In the genomic region with DNA sequence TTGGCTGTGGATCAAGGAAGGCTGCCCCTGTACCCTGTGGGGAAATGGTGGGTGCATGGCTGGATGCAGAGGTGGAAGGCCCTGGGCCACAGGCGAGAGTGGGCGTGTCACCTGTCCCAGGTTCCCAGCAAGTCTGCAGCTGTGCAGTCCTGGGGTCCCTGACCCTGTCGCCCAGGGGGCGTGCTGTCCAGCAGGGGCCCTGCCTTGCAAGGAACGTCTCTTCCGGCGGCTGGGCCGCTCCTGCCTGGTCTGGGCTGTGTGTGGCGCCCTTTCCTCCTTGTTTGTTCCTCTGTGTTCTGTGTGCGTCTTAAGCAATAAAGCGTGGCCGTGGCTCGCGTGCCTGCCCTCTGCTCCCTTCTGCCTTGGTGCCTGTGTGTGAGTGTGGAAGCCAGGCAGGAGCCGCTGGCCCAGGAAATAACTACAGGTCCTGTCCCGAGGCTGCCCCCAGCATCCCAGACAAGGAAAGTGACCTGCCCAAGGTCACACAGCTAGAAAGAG, we compare ENCODE assay signal across 3 cellular contexts.
TF ChIP-seq lines count a peak whose summit lies in the region.

No MANE protein-coding gene starts in this region.

TF ChIP-seq in A549, 52 proteins besides CTCF, POLR2A, EP300 and RAD21:
- TF ChIP-seq ZFP36 (IDR thresholded peaks at IDR 0.05; ENCODE audit: borderline replicate concordance, partially characterized antibody), result no peak
- TF ChIP-seq, protein P1, sequence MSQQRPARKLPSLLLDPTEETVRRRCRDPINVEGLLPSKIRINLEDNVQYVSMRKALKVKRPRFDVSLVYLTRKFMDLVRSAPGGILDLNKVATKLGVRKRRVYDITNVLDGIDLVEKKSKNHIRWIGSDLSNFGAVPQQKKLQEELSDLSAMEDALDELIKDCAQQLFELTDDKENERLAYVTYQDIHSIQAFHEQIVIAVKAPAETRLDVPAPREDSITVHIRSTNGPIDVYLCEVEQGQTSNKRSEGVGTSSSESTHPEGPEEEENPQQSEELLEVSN (IDR thresholded peaks at IDR 0.05; ENCODE audit: borderline replicate concordance, low read depth), result no peak
- no peak for TF ChIP-seq MYC (IDR thresholded peaks at IDR 0.05; ENCODE audit: borderline replicate concordance, low read length)
- TF ChIP-seq CBX8 (IDR thresholded peaks at IDR 0.05), result no peak
- TF ChIP-seq, protein P2, sequence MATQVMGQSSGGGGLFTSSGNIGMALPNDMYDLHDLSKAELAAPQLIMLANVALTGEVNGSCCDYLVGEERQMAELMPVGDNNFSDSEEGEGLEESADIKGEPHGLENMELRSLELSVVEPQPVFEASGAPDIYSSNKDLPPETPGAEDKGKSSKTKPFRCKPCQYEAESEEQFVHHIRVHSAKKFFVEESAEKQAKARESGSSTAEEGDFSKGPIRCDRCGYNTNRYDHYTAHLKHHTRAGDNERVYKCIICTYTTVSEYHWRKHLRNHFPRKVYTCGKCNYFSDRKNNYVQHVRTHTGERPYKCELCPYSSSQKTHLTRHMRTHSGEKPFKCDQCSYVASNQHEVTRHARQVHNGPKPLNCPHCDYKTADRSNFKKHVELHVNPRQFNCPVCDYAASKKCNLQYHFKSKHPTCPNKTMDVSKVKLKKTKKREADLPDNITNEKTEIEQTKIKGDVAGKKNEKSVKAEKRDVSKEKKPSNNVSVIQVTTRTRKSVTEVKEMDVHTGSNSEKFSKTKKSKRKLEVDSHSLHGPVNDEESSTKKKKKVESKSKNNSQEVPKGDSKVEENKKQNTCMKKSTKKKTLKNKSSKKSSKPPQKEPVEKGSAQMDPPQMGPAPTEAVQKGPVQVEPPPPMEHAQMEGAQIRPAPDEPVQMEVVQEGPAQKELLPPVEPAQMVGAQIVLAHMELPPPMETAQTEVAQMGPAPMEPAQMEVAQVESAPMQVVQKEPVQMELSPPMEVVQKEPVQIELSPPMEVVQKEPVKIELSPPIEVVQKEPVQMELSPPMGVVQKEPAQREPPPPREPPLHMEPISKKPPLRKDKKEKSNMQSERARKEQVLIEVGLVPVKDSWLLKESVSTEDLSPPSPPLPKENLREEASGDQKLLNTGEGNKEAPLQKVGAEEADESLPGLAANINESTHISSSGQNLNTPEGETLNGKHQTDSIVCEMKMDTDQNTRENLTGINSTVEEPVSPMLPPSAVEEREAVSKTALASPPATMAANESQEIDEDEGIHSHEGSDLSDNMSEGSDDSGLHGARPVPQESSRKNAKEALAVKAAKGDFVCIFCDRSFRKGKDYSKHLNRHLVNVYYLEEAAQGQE (IDR thresholded peaks at IDR 0.05), result no peak
- TF ChIP-seq, protein P3, sequence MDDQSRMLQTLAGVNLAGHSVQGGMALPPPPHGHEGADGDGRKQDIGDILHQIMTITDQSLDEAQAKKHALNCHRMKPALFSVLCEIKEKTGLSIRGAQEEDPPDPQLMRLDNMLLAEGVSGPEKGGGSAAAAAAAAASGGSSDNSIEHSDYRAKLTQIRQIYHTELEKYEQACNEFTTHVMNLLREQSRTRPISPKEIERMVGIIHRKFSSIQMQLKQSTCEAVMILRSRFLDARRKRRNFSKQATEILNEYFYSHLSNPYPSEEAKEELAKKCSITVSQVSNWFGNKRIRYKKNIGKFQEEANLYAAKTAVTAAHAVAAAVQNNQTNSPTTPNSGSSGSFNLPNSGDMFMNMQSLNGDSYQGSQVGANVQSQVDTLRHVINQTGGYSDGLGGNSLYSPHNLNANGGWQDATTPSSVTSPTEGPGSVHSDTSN (IDR thresholded peaks at IDR 0.05), result 0 out of 2 replicates have a peak, but pooled peaks have one; percentile 49
- TF ChIP-seq NR3C1 (IDR thresholded peaks at IDR 0.05), result no peak
- TF ChIP-seq EHMT2 (IDR thresholded peaks at IDR 0.05; ENCODE audit: low read depth), result no peak
- TF ChIP-seq JUN (IDR thresholded peaks at IDR 0.05), result peak in 1 of 2 experiments; percentile 25; a peak in 1 of 5 replicates

TF ChIP-seq in HCT116, 20 proteins besides CTCF, POLR2A, EP300 and RAD21:
- TF ChIP-seq JUND (IDR thresholded peaks at IDR 0.05) (no peak), ELF1 (IDR thresholded peaks at IDR 0.05; ENCODE audit: borderline replicate concordance, low read depth) (no peak)

TF ChIP-seq in WTC11, 78 proteins besides CTCF, POLR2A, EP300 and RAD21:
- TF ChIP-seq, protein P4, sequence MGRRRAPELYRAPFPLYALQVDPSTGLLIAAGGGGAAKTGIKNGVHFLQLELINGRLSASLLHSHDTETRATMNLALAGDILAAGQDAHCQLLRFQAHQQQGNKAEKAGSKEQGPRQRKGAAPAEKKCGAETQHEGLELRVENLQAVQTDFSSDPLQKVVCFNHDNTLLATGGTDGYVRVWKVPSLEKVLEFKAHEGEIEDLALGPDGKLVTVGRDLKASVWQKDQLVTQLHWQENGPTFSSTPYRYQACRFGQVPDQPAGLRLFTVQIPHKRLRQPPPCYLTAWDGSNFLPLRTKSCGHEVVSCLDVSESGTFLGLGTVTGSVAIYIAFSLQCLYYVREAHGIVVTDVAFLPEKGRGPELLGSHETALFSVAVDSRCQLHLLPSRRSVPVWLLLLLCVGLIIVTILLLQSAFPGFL (CRISPR knock-in tag; IDR thresholded peaks at IDR 0.05; ENCODE audit: borderline replicate concordance), result no peak
- TF ChIP-seq HMGA2 (CRISPR knock-in tag; IDR thresholded peaks at IDR 0.05) (no peak), PRRX2 (CRISPR knock-in tag; IDR thresholded peaks at IDR 0.05) (0 out of 2 replicates have a peak, but pooled peaks have one; percentile 70), FOXP1 (CRISPR knock-in tag; IDR thresholded peaks at IDR 0.05; ENCODE audit: borderline replicate concordance) (no peak), ZNF138 (CRISPR knock-in tag; conservative IDR thresholded peaks at IDR 0.05) (no peak), ZNF121 (CRISPR knock-in tag; IDR thresholded peaks at IDR 0.05) (no peak), ATF1 (CRISPR knock-in tag; IDR thresholded peaks at IDR 0.05) (no peak), RELA (CRISPR knock-in tag; IDR thresholded peaks at IDR 0.05; ENCODE audit: borderline replicate concordance) (no peak), ZNF423 (CRISPR knock-in tag; IDR thresholded peaks at IDR 0.05) (peak; percentile 8; the same call in 1 of the 2 replicates), OVOL2 (CRISPR knock-in tag; IDR thresholded peaks at IDR 0.05; ENCODE audit: borderline replicate concordance) (no peak), ZNF671 (CRISPR knock-in tag; IDR thresholded peaks at IDR 0.05) (no peak), ZNF416 (CRISPR knock-in tag; IDR thresholded peaks at IDR 0.05) (0 out of 2 replicates have a peak, but pooled peaks have one; percentile 52), ZNF219 (CRISPR knock-in tag; IDR thresholded peaks at IDR 0.05; ENCODE audit: borderline replicate concordance) (no peak), ZNF317 (CRISPR knock-in tag; IDR thresholded peaks at IDR 0.05; ENCODE audit: borderline replicate concordance, low read depth) (no peak), TCF7 (CRISPR knock-in tag; IDR thresholded peaks at IDR 0.05; ENCODE audit: low read depth) (no peak), FOXK1 (CRISPR knock-in tag; IDR thresholded peaks at IDR 0.05) (0 out of 2 replicates have a peak, but pooled peaks have one; percentile 12)
- TF ChIP-seq, protein P5, sequence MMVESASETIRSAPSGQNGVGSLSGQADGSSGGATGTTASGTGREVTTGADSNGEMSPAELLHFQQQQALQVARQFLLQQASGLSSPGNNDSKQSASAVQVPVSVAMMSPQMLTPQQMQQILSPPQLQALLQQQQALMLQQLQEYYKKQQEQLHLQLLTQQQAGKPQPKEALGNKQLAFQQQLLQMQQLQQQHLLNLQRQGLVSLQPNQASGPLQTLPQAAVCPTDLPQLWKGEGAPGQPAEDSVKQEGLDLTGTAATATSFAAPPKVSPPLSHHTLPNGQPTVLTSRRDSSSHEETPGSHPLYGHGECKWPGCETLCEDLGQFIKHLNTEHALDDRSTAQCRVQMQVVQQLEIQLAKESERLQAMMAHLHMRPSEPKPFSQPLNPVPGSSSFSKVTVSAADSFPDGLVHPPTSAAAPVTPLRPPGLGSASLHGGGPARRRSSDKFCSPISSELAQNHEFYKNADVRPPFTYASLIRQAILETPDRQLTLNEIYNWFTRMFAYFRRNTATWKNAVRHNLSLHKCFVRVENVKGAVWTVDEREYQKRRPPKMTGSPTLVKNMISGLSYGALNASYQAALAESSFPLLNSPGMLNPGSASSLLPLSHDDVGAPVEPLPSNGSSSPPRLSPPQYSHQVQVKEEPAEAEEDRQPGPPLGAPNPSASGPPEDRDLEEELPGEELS (CRISPR knock-in tag; IDR thresholded peaks at IDR 0.05), result no peak
- TF ChIP-seq, protein P6, sequence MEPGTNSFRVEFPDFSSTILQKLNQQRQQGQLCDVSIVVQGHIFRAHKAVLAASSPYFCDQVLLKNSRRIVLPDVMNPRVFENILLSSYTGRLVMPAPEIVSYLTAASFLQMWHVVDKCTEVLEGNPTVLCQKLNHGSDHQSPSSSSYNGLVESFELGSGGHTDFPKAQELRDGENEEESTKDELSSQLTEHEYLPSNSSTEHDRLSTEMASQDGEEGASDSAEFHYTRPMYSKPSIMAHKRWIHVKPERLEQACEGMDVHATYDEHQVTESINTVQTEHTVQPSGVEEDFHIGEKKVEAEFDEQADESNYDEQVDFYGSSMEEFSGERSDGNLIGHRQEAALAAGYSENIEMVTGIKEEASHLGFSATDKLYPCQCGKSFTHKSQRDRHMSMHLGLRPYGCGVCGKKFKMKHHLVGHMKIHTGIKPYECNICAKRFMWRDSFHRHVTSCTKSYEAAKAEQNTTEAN (CRISPR knock-in tag; IDR thresholded peaks at IDR 0.05), result no peak
- TF ChIP-seq, protein P7, sequence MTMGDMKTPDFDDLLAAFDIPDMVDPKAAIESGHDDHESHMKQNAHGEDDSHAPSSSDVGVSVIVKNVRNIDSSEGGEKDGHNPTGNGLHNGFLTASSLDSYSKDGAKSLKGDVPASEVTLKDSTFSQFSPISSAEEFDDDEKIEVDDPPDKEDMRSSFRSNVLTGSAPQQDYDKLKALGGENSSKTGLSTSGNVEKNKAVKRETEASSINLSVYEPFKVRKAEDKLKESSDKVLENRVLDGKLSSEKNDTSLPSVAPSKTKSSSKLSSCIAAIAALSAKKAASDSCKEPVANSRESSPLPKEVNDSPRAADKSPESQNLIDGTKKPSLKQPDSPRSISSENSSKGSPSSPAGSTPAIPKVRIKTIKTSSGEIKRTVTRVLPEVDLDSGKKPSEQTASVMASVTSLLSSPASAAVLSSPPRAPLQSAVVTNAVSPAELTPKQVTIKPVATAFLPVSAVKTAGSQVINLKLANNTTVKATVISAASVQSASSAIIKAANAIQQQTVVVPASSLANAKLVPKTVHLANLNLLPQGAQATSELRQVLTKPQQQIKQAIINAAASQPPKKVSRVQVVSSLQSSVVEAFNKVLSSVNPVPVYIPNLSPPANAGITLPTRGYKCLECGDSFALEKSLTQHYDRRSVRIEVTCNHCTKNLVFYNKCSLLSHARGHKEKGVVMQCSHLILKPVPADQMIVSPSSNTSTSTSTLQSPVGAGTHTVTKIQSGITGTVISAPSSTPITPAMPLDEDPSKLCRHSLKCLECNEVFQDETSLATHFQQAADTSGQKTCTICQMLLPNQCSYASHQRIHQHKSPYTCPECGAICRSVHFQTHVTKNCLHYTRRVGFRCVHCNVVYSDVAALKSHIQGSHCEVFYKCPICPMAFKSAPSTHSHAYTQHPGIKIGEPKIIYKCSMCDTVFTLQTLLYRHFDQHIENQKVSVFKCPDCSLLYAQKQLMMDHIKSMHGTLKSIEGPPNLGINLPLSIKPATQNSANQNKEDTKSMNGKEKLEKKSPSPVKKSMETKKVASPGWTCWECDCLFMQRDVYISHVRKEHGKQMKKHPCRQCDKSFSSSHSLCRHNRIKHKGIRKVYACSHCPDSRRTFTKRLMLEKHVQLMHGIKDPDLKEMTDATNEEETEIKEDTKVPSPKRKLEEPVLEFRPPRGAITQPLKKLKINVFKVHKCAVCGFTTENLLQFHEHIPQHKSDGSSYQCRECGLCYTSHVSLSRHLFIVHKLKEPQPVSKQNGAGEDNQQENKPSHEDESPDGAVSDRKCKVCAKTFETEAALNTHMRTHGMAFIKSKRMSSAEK (CRISPR knock-in tag; IDR thresholded peaks at IDR 0.05; ENCODE audit: borderline replicate concordance), result no peak; the same call in 1 of the 2 replicates
- TF ChIP-seq, protein P8, sequence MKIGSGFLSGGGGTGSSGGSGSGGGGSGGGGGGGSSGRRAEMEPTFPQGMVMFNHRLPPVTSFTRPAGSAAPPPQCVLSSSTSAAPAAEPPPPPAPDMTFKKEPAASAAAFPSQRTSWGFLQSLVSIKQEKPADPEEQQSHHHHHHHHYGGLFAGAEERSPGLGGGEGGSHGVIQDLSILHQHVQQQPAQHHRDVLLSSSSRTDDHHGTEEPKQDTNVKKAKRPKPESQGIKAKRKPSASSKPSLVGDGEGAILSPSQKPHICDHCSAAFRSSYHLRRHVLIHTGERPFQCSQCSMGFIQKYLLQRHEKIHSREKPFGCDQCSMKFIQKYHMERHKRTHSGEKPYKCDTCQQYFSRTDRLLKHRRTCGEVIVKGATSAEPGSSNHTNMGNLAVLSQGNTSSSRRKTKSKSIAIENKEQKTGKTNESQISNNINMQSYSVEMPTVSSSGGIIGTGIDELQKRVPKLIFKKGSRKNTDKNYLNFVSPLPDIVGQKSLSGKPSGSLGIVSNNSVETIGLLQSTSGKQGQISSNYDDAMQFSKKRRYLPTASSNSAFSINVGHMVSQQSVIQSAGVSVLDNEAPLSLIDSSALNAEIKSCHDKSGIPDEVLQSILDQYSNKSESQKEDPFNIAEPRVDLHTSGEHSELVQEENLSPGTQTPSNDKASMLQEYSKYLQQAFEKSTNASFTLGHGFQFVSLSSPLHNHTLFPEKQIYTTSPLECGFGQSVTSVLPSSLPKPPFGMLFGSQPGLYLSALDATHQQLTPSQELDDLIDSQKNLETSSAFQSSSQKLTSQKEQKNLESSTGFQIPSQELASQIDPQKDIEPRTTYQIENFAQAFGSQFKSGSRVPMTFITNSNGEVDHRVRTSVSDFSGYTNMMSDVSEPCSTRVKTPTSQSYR (CRISPR knock-in tag; IDR thresholded peaks at IDR 0.05), result no peak
- TF ChIP-seq, protein P9, sequence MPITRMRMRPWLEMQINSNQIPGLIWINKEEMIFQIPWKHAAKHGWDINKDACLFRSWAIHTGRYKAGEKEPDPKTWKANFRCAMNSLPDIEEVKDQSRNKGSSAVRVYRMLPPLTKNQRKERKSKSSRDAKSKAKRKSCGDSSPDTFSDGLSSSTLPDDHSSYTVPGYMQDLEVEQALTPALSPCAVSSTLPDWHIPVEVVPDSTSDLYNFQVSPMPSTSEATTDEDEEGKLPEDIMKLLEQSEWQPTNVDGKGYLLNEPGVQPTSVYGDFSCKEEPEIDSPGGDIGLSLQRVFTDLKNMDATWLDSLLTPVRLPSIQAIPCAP (CRISPR knock-in tag; IDR thresholded peaks at IDR 0.05), result no peak
- TF ChIP-seq, protein P10, sequence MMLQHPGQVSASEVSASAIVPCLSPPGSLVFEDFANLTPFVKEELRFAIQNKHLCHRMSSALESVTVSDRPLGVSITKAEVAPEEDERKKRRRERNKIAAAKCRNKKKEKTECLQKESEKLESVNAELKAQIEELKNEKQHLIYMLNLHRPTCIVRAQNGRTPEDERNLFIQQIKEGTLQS (CRISPR knock-in tag; conservative IDR thresholded peaks at IDR 0.05), result no peak
- TF ChIP-seq, protein P11, sequence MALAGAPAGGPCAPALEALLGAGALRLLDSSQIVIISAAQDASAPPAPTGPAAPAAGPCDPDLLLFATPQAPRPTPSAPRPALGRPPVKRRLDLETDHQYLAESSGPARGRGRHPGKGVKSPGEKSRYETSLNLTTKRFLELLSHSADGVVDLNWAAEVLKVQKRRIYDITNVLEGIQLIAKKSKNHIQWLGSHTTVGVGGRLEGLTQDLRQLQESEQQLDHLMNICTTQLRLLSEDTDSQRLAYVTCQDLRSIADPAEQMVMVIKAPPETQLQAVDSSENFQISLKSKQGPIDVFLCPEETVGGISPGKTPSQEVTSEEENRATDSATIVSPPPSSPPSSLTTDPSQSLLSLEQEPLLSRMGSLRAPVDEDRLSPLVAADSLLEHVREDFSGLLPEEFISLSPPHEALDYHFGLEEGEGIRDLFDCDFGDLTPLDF (CRISPR knock-in tag; IDR thresholded peaks at IDR 0.05), result no peak
- TF ChIP-seq, protein P12, sequence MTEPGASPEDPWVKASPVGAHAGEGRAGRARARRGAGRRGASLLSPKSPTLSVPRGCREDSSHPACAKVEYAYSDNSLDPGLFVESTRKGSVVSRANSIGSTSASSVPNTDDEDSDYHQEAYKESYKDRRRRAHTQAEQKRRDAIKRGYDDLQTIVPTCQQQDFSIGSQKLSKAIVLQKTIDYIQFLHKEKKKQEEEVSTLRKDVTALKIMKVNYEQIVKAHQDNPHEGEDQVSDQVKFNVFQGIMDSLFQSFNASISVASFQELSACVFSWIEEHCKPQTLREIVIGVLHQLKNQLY (CRISPR knock-in tag; IDR thresholded peaks at IDR 0.05), result no peak
